Comparison of ENCODE assay signal across 35 cellular contexts in genomic region chr10:80322711-80323110, GRCh38. TPM values are rescaled to one million over a fixed set of nuclear protein-coding genes. Genes with fewer than 3 reads are reported as not detected.
"Had no signal": no experiment of that assay in that cellular context is flagged by ENCODE, and none has a peak within 500 bp of the region (broad histone marks: within the 10 kb centered on the region; RNA-seq: fewer than 3 reads in every experiment).

No MANE protein-coding gene starts in this region.

- H3K9me3 ChIP-seq: prostate gland, spleen, tibial nerve had no signal

- H3K4me3 Mint-ChIP-seq: endodermal cell; natural killer cell; neural crest cell; stimulated activated memory B cell treated with anti-CD40 and anti-IgM and Interleukin-4, amounts not matched to agents 10 μg/mL and 1 μg/mL and 100 μg/mL, for 72 hours; stimulated activated naive CD8-positive, alpha-beta T cell treated with anti-CD3 and anti-CD28 coated beads, Interleukin-15, Interleukin-2, amounts not matched to agents 100 ng/mL and 50 ng/mL, for 24 hours had no signal

- DNase-seq: effector CD4-positive, alpha-beta T cell; endodermal cell; heart left ventricle; hippocampal formation; left colon; mammary epithelial cell; natural killer cell; occipital lobe; spleen; stimulated activated CD4-positive, alpha-beta T cell treated with anti-CD3 and anti-CD28 coated beads, Interleukin-15, amount 100 ng/mL, for 24 hours; stimulated activated CD4-positive, alpha-beta T cell treated with anti-CD3 and anti-CD28 coated beads, Interleukin-1b, Interleukin-23, amount 100 ng/mL, for 48 hours; stimulated activated CD4-positive, alpha-beta T cell treated with anti-CD3 and anti-CD28 coated beads, Interleukin-4, amount 100 ng/mL, for 24 hours had no signal

- H3K79me2 ChIP-seq: parathyroid adenoma had no signal

- H3K27ac ChIP-seq: coronary artery, heart left ventricle, parathyroid adenoma, prostate gland, spleen, tibial nerve had no signal

- H3K27me3 ChIP-seq: tibial nerve had no signal

- H3K36me3 ChIP-seq: heart left ventricle, prostate gland, spleen, tibial nerve had no signal

- H3K4me3 ChIP-seq: coronary artery, heart left ventricle, prostate gland, spleen, tibial nerve had no signal

- H3K9ac ChIP-seq: parathyroid adenoma had no signal

- H3K4me1 ChIP-seq: heart left ventricle, parathyroid adenoma, prostate gland, spleen, tibial nerve had no signal

- H3K27ac Mint-ChIP-seq: endodermal cell; natural killer cell; stimulated activated memory B cell treated with anti-CD40 and anti-IgM and Interleukin-4, amounts not matched to agents 10 μg/mL and 1 μg/mL and 100 μg/mL, for 72 hours; stimulated activated naive CD8-positive, alpha-beta T cell treated with anti-CD3 and anti-CD28 coated beads, Interleukin-15, Interleukin-2, amounts not matched to agents 100 ng/mL and 50 ng/mL, for 24 hours had no signal

- H2AFZ ChIP-seq: parathyroid adenoma had no signal

- H3K9me3 Mint-ChIP-seq: endodermal cell; natural killer cell; neural crest cell; stimulated activated memory B cell treated with anti-CD40 and anti-IgM and Interleukin-4, amounts not matched to agents 10 μg/mL and 1 μg/mL and 100 μg/mL, for 72 hours; stimulated activated naive CD8-positive, alpha-beta T cell treated with anti-CD3 and anti-CD28 coated beads, Interleukin-15, Interleukin-2, amounts not matched to agents 100 ng/mL and 50 ng/mL, for 24 hours had no signal

- H3K4me1 Mint-ChIP-seq: natural killer cell; stimulated activated memory B cell treated with anti-CD40 and anti-IgM and Interleukin-4, amounts not matched to agents 10 μg/mL and 1 μg/mL and 100 μg/mL, for 72 hours had no signal

- FAIRE-seq: endothelial cell of umbilical vein, frontal cortex had no signal

- H3K36me3 Mint-ChIP-seq: natural killer cell; stimulated activated memory B cell treated with anti-CD40 and anti-IgM and Interleukin-4, amounts not matched to agents 10 μg/mL and 1 μg/mL and 100 μg/mL, for 72 hours had no signal

- H3K27me3 Mint-ChIP-seq: stimulated activated memory B cell treated with anti-CD40 and anti-IgM and Interleukin-4, amounts not matched to agents 10 μg/mL and 1 μg/mL and 100 μg/mL, for 72 hours had no signal

RNA-seq across cellular contexts. Expression of gene MAT1A, which starts 33.3 kb away (rescaled TPM):
- total RNA-seq: chondrocyte, dermis microvascular lymphatic vessel endothelial cell, endothelial cell of umbilical vein, fibroblast of lung, glomerular endothelial cell, natural killer cell, neural crest cell, occipital lobe, sciatic nerve, skeletal muscle tissue, tibial nerve had no signal
- polyA plus RNA-seq: endothelial cell of umbilical vein, fibroblast of lung, heart left ventricle had no signal

RNA-seq across cellular contexts. Expression of gene DYDC1, which starts 33.8 kb away (rescaled TPM):
- total RNA-seq: chondrocyte, dermis microvascular lymphatic vessel endothelial cell, endothelial cell of umbilical vein, fibroblast of lung, glomerular endothelial cell, heart left ventricle, kidney epithelial cell, left colon, lower leg skin, mammary epithelial cell, mucosa of gallbladder, myocyte, natural killer cell, neural crest cell, occipital lobe, renal cortical epithelial cell, sciatic nerve, skeletal muscle tissue, spleen, temporal lobe, tibial nerve, ureter had no signal
- polyA plus RNA-seq: endothelial cell of umbilical vein, esophagus, fibroblast of lung, heart left ventricle, mammary epithelial cell, spleen had no signal

RNA-seq across cellular contexts. Expression of gene DYDC2, which starts 33.9 kb away (rescaled TPM):
- total RNA-seq: chondrocyte, endothelial cell of umbilical vein, fibroblast of lung, glomerular endothelial cell, heart left ventricle, left colon, myocyte, natural killer cell, prostate gland, sciatic nerve, skeletal muscle tissue, spleen, tibial nerve, ureter had no signal
- polyA plus RNA-seq: endothelial cell of umbilical vein, fibroblast of lung, heart left ventricle, mammary epithelial cell, spleen had no signal
